In the genomic region with DNA sequence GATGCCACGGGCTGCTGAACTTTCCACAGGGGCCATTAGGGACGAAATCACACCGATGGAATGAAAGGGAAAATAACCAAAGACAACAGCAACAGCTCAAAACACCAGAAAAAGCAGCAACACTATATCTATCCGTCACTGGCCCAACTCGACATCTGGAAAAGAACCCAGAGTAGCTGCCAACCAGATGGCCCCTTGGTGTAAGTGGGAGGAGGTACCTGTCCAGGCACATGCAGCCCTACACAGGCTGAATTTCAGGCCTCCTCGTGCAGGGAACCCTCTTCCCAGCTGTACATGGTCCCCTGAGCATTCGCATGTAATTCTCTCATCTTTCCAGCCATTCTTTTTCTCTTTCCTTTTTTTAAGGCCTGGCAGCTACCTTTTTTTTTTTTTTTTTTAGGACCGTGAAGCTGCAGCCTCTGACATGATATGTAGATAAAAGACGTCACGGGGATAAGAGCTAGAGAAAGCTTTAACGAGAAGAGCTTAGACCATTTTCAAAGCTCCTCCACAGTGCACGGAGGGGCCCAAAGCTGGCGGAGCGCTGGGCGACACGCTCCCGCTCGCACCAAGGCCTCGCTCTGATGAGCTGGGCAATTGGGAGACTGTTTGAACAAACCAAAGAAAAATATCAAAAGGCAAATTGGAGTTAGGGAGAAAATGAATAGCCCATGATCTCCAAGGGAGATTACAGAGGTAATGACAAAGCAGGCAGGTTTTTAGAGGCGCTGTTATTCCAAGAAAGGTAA, we compare ENCODE assay signal across 15 cellular contexts.
DNase-seq lines count a peak whose midpoint lies in the region; ATAC-seq and TF ChIP-seq lines count a peak whose summit lies in the region.
"Had no signal": no experiment of that assay in that cellular context is flagged by ENCODE, and none has a peak within 500 bp of the region (broad histone marks: within the 10 kb centered on the region; RNA-seq: fewer than 3 reads in every experiment).

No MANE protein-coding gene starts in this region.

- H3K4me3 ChIP-seq in heart left ventricle (no peak overlapping the region), thyroid gland (replicated peaks in 1 of 3) (no peak overlapping the region)
- H3K4me3 ChIP-seq: MG63 had no signal

- no peak for DNase-seq in heart left ventricle
- DNase-seq in Right ventricle myocardium superior = no peak
- peak; percentile 69 for DNase-seq in NCI-H1694 (lab: John Stamatoyannopoulos, UW)
- peak; percentile 45 to 62 for DNase-seq in thyroid gland
- no peak for DNase-seq in amniotic stem cell (lab: John Stamatoyannopoulos, UW)
- no peak for DNase-seq in DMS114 treated with DMSO at 0.1 percent for 48 hours (lab: John Stamatoyannopoulos, UW; ENCODE audit: unreplicated experiment)
- DNase-seq: CD4-positive, CD25-positive, alpha-beta regulatory T cell; COR-L47; GOT3; Kasumi-1; MG63; NCI-H1436 treated with DMSO at 0.1 percent for 48 hours; NCI-H446 had no signal

- no peak for ATAC-seq in heart left ventricle
- ATAC-seq in Right ventricle myocardium superior (ENCODE audit: poor library complexity) = no peak
- no peak for ATAC-seq in SK-N-SH treated with all-trans-retinoic acid at 6 μM for 48 hours
- ATAC-seq: HCT116 had no signal

- TF ChIP-seq CTCF in heart left ventricle (IDR thresholded peaks at IDR 0.05) (no peak), thyroid gland (IDR thresholded peaks at IDR 0.05) (no peak)

- intact Hi-C loops in heart left ventricle (cut with DNase I) = loop anchor here in 6 of 10 donors (5.0 to 10.0 kb wide), 3 partner anchors 51 to 114 kb away; no protein-coding TSS in a partner anchor
- intact Hi-C loops in Right ventricle myocardium superior (cut with DNase I) = loop anchor here (10.0 kb wide), 1 partner anchor 111 kb away; no protein-coding TSS in a partner anchor
- intact Hi-C loops in thyroid gland (cut with DNase I) = no loop called here

- TF ChIP-seq POLR2A in heart left ventricle (IDR thresholded peaks at IDR 0.05) (no peak), thyroid gland (IDR thresholded peaks at IDR 0.05) (no peak)

- H3K27ac ChIP-seq in heart left ventricle (peak overlapping the region in 11 of 12 donors; percentile 15 to 86 (median 58)), thyroid gland (peak overlapping the region in 1 of 3 donors; percentile 36)

- 68% methylated on average over 20 of the region's 20 CpGs for WGBS in heart left ventricle, 4 donors
- WGBS in thyroid gland, 2 donors = 63 to 67% methylated on average over 20 of the region's 20 CpGs

- H3K9me3 ChIP-seq in heart left ventricle (no peaks in the 10 kb centered on the region), thyroid gland (no peaks in the 10 kb centered on the region)
- H3K9me3 ChIP-seq: MG63 had no signal

- H3K27me3 ChIP-seq in heart left ventricle = no peaks in the 10 kb centered on the region
- H3K27me3 ChIP-seq in thyroid gland = no peaks in the 10 kb centered on the region
- H3K27me3 ChIP-seq: MG63 had no signal

- H3K36me3 ChIP-seq in heart left ventricle (no peaks in the 10 kb centered on the region), thyroid gland (no peaks in the 10 kb centered on the region)
- H3K36me3 ChIP-seq: MG63 had no signal

- H3K4me1 ChIP-seq in heart left ventricle = peaks cover 0 to 41% (median 6%) of the 10 kb centered on the region in 12 donors
- H3K4me1 ChIP-seq in thyroid gland = peaks cover 18 to 20% of the 10 kb centered on the region in 2 donors

TF ChIP-seq in SK-N-SH treated with all-trans-retinoic acid at 6 μM for 48 hours, 23 proteins besides CTCF, POLR2A, EP300 and RAD21:
- no peak for TF ChIP-seq PPARA (CRISPR knock-in tag; IDR thresholded peaks at IDR 0.05; ENCODE audit: borderline replicate concordance)
- TF ChIP-seq, protein P1, sequence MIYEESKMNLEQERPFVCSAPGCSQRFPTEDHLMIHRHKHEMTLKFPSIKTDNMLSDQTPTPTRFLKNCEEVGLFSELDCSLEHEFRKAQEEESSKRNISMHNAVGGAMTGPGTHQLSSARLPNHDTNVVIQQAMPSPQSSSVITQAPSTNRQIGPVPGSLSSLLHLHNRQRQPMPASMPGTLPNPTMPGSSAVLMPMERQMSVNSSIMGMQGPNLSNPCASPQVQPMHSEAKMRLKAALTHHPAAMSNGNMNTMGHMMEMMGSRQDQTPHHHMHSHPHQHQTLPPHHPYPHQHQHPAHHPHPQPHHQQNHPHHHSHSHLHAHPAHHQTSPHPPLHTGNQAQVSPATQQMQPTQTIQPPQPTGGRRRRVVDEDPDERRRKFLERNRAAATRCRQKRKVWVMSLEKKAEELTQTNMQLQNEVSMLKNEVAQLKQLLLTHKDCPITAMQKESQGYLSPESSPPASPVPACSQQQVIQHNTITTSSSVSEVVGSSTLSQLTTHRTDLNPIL (CRISPR knock-in tag; IDR thresholded peaks at IDR 0.05; ENCODE audit: low read depth) = no peak
- TF ChIP-seq TCF4 (CRISPR knock-in tag; IDR thresholded peaks at IDR 0.05; ENCODE audit: borderline replicate concordance) = peak; percentile 59; the same call in 1 of the 2 replicates

Comparison
In these comparisons a context has a peak if more than half of its experiments do, and no peak if none do; other contexts are left out.
1. DNase-seq: peak in NCI-H1694 (single experiment) and thyroid gland (2 of 2); none in heart left ventricle (0 of 5), Right ventricle myocardium superior (single experiment), amniotic stem cell (single experiment) and DMS114 treated with DMSO at 0.1 percent for 48 hours (single experiment).